9 cellular contexts compared by ENCODE assay signal in genomic region chr22:40043086-40043485, GRCh38. TPM values are rescaled to one million over a fixed set of nuclear protein-coding genes. Genes with fewer than 3 reads are reported as not detected.
DNase-seq lines count a peak whose midpoint lies in the region; ATAC-seq and TF ChIP-seq lines count a peak whose summit lies in the region.
"Had no signal": no experiment of that assay in that cellular context is flagged by ENCODE, and none has a peak within 500 bp of the region (broad histone marks: within the 10 kb centered on the region; RNA-seq: fewer than 3 reads in every experiment).

No MANE protein-coding gene starts in this region.

- no peak overlapping the region for H3K27ac Mint-ChIP-seq in central memory CD8-positive, alpha-beta T cell (ENCODE audit: low read depth)
- H3K27ac Mint-ChIP-seq in naive thymus-derived CD4-positive, alpha-beta T cell: peak overlapping the region in 8 of 9 donors; percentile 90 to 100 (median 99)
- H3K27ac Mint-ChIP-seq in stimulated activated naive CD8-positive, alpha-beta T cell treated with anti-CD3 and anti-CD28 coated beads, Interleukin-15, amount 100 ng/mL, for 72 hours: peak overlapping the region in 1 of 2 donors; percentile 100

- H2AFZ ChIP-seq in Loucy (ENCODE audit: low read length): no peak overlapping the region

- intact Hi-C loops in naive thymus-derived CD4-positive, alpha-beta T cell (cut with micrococcal nuclease): loop anchor here (5.0 to 10.0 kb wide), 4 partner anchors 646 to 1402 kb away; partner anchors contain the start of genes CBX7 (in 1 of the 2), ST13 (in 1 of the 2), TAB1 (in 1 of the 2) and TOB2 (in 1 of the 2)

- H3K4me3 ChIP-seq in BLaER1: peak overlapping the region; percentile 86; the same call in 1 of the 2 replicates
- H3K4me3 ChIP-seq in Loucy (ENCODE audit: low read length, poor library complexity, severe bottlenecking): peak overlapping the region; percentile 81
- peak overlapping the region; percentile 81 for H3K4me3 ChIP-seq in naive thymus-derived CD4-positive, alpha-beta T cell (ENCODE audit: low read length)

- H3K4me1 ChIP-seq in BLaER1: peaks cover 82% of the 10 kb centered on the region
- peaks cover 58% of the 10 kb centered on the region for H3K4me1 ChIP-seq in Loucy (ENCODE audit: insufficient read depth, low read length, poor library complexity, severe bottlenecking)
- peaks cover 15 to 23% of the 10 kb centered on the region in 2 donors for H3K4me1 ChIP-seq in naive thymus-derived CD4-positive, alpha-beta T cell (ENCODE audit: control insufficient read depth in 2 of 2, insufficient read depth in 2 of 2, low read length in 2 of 2)

- ATAC-seq in central memory CD8-positive, alpha-beta T cell (replicated peaks; ENCODE audit: extremely low read depth, poor library complexity, severe bottlenecking): no peak
- no peak for ATAC-seq in naive thymus-derived CD4-positive, alpha-beta T cell
- ATAC-seq in HG03159 (IDR thresholded peaks at IDR 0.05; ENCODE audit: unreplicated experiment): no peak
- no peak for ATAC-seq in GM18505 (IDR thresholded peaks at IDR 0.05; ENCODE audit: unreplicated experiment)
- ATAC-seq in HG02588 (IDR thresholded peaks at IDR 0.05; ENCODE audit: unreplicated experiment): no peak
- no peak for ATAC-seq in stimulated activated naive CD8-positive, alpha-beta T cell treated with anti-CD3 and anti-CD28 coated beads, Interleukin-15, amount 100 ng/mL, for 72 hours

- H3K27me3 ChIP-seq in BLaER1 (no peaks in the 10 kb centered on the region), Loucy (ENCODE audit: insufficient read depth, low read length, poor library complexity, severe bottlenecking) (no peaks in the 10 kb centered on the region)
- peaks cover 0 to under 1% of the 10 kb centered on the region in 2 donors for H3K27me3 ChIP-seq in naive thymus-derived CD4-positive, alpha-beta T cell (ENCODE audit: control insufficient read depth in 2 of 2, insufficient read depth in 2 of 2, low read length in 2 of 2)

- H3K27ac ChIP-seq in BLaER1: 0 out of 2 replicates have a peak overlapping the region, but pooled peaks have one; percentile 91
- peak overlapping the region; percentile 88 for H3K27ac ChIP-seq in naive thymus-derived CD4-positive, alpha-beta T cell (ENCODE audit: low read depth, low read length)

- H3K4me2 ChIP-seq in BLaER1 (peak overlapping the region; percentile 89), Loucy (ENCODE audit: low read depth, low read length, poor library complexity, severe bottlenecking) (peak overlapping the region; percentile 86)

- H3K9ac ChIP-seq in BLaER1: no peak overlapping the region
- peak overlapping the region; percentile 79 for H3K9ac ChIP-seq in Loucy (ENCODE audit: low read depth, low read length, poor library complexity, severe bottlenecking)

- H3K9me2 ChIP-seq in Loucy (replicated peaks; ENCODE audit: low read depth, low read length): no peaks in the 10 kb centered on the region

- H4K20me1 ChIP-seq in BLaER1: peaks cover 28% of the 10 kb centered on the region
- H4K20me1 ChIP-seq in Loucy (ENCODE audit: insufficient read depth, low read length, poor library complexity, severe bottlenecking): peaks cover 18% of the 10 kb centered on the region

- CTCF ChIA-PET in naive thymus-derived CD4-positive, alpha-beta T cell (lab: Charles Lee): interaction anchor here (1.5 to 2.1 kb wide), 3 partner anchors 304 to 509 kb away, joined by 3 to 23 read pairs (median 6); partner anchors contain the start of gene ADSL

- H3K36me3 ChIP-seq in BLaER1: no peaks in the 10 kb centered on the region
- H3K36me3 ChIP-seq in Loucy (ENCODE audit: insufficient read depth, low read length): no peaks in the 10 kb centered on the region
- no peaks in the 10 kb centered on the region for H3K36me3 ChIP-seq in naive thymus-derived CD4-positive, alpha-beta T cell (ENCODE audit: control insufficient read depth in 2 of 3, insufficient read depth in 3 of 3, low read length in 3 of 3)

- H3K27me3 Mint-ChIP-seq in central memory CD8-positive, alpha-beta T cell: peaks cover 22% of the 10 kb centered on the region
- H3K27me3 Mint-ChIP-seq in naive thymus-derived CD4-positive, alpha-beta T cell: peaks cover 3 to 26% (median 13%) of the 10 kb centered on the region in 5 donors
- peaks cover 4% of the 10 kb centered on the region for H3K27me3 Mint-ChIP-seq in stimulated activated naive CD8-positive, alpha-beta T cell treated with anti-CD3 and anti-CD28 coated beads, Interleukin-15, amount 100 ng/mL, for 72 hours

- no peak for TF ChIP-seq CTCF in Loucy (conservative IDR thresholded peaks at IDR 0.05; ENCODE audit: low read length)

- H3F3A ChIP-seq in Loucy (ENCODE audit: low read depth): peaks cover 6% of the 10 kb centered on the region; the same call in 1 of the 2 replicates

- DNase-seq in central memory CD8-positive, alpha-beta T cell (ENCODE audit: low spot score in 2 of 2): no peak
- DNase-seq in naive thymus-derived CD4-positive, alpha-beta T cell: no peak
- no peak for DNase-seq in stimulated activated naive CD8-positive, alpha-beta T cell treated with anti-CD3 and anti-CD28 coated beads, Interleukin-15, amount 100 ng/mL, for 72 hours

- peaks cover 40% of the 10 kb centered on the region for H3K79me2 ChIP-seq in Loucy (ENCODE audit: insufficient read depth, low read length)

- TF ChIP-seq POLR2A in GM18505 (IDR thresholded peaks at IDR 0.05; ENCODE audit: borderline replicate concordance, extremely low read depth, insufficient read depth, insufficient read length): no peak

- no peaks in the 10 kb centered on the region for H3K9me3 Mint-ChIP-seq in central memory CD8-positive, alpha-beta T cell
- peaks cover 0 to 9% (median 0%) of the 10 kb centered on the region in 11 donors for H3K9me3 Mint-ChIP-seq in naive thymus-derived CD4-positive, alpha-beta T cell
- no peaks in the 10 kb centered on the region for H3K9me3 Mint-ChIP-seq in stimulated activated naive CD8-positive, alpha-beta T cell treated with anti-CD3 and anti-CD28 coated beads, Interleukin-15, amount 100 ng/mL, for 72 hours

- no peaks in the 10 kb centered on the region for H3K9me3 ChIP-seq in BLaER1
- H3K9me3 ChIP-seq in Loucy (ENCODE audit: insufficient read depth, low read depth, low read length): no peaks in the 10 kb centered on the region
- no peaks in the 10 kb centered on the region for H3K9me3 ChIP-seq in naive thymus-derived CD4-positive, alpha-beta T cell (ENCODE audit: control insufficient read depth in 2 of 3, low read length in 3 of 3)

- peak overlapping the region; percentile 89 for H3K4me3 Mint-ChIP-seq in central memory CD8-positive, alpha-beta T cell
- peak overlapping the region in 8 of 10 donors; percentile 22 to 99 (median 56) for H3K4me3 Mint-ChIP-seq in naive thymus-derived CD4-positive, alpha-beta T cell
- peak overlapping the region in 1 of 2 donors; percentile 86 for H3K4me3 Mint-ChIP-seq in stimulated activated naive CD8-positive, alpha-beta T cell treated with anti-CD3 and anti-CD28 coated beads, Interleukin-15, amount 100 ng/mL, for 72 hours

- peaks cover 20% of the 10 kb centered on the region for H3K4me1 Mint-ChIP-seq in central memory CD8-positive, alpha-beta T cell
- H3K4me1 Mint-ChIP-seq in naive thymus-derived CD4-positive, alpha-beta T cell: peaks cover 16 to 41% (median 29%) of the 10 kb centered on the region in 7 donors
- peaks cover 35% of the 10 kb centered on the region for H3K4me1 Mint-ChIP-seq in stimulated activated naive CD8-positive, alpha-beta T cell treated with anti-CD3 and anti-CD28 coated beads, Interleukin-15, amount 100 ng/mL, for 72 hours

- POLR2A ChIA-PET in naive thymus-derived CD4-positive, alpha-beta T cell (lab: Charles Lee): interaction anchor here (0.6 to 5.0 kb wide), 17 partner anchors 9 to 724 kb away, joined by 3 to 66 read pairs (median 9); partner anchors contain the start of genes ADSL, MIEF1, MRTFA and RPL3

- H3K36me3 Mint-ChIP-seq in central memory CD8-positive, alpha-beta T cell (ENCODE audit: insufficient read depth): peaks cover 16% of the 10 kb centered on the region
- peaks cover 0 to 5% (median 0%) of the 10 kb centered on the region in 5 donors for H3K36me3 Mint-ChIP-seq in naive thymus-derived CD4-positive, alpha-beta T cell

RNA-seq across cellular contexts. Expression of gene FAM83F, which starts 48.3 kb away (rescaled TPM):
- 10 to 100 TPM in 1 of 5 experiments, 1 to 10 TPM in 1, under 1 TPM in 3; 0.11 to 10.6 (median 0.51) TPM for total RNA-seq in naive thymus-derived CD4-positive, alpha-beta T cell
- under 1 TPM in 1 of 2 donors, not detected in 1; 0.20 TPM for polyA plus RNA-seq in naive thymus-derived CD4-positive, alpha-beta T cell
- total RNA-seq: endothelial cell of umbilical vein had no signal
- polyA plus RNA-seq: endothelial cell of umbilical vein had no signal
